In the genomic region with DNA sequence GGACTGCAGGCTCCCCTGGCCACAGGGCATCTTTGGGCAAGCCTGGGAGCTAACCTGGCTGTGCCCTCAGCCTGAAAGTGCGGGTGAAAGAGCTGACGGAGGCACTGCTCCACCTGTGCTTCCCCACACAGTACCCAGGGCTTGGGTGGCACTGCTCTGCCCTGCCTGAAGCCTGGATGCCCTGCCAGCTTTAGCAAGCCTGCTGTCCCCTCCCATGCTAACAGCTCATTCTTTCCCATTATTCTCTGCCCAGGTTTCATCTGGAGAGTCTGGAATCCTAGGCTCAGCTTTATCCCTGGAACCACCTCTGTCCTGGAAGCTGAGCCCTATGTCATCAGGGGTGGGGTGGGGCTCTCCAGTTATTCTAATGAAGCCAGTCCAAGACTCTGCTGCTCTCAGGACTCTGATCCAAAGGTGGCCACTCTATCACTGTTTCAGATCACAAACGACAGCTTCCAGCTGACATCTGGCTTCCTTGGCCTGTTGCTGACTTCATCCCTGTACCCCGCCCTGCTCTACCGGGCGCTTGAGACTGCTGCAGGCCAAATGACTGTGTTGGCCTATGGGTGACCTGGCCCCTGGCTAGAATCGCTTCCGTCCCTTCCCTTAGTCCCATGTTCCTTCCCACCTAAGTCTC, we compare ENCODE assay signal across 1 cellular context.
TF ChIP-seq lines count a peak whose summit lies in the region.

No MANE protein-coding gene starts in this region.

TF ChIP-seq in H1, 55 proteins besides CTCF, POLR2A, EP300 and RAD21:
- TF ChIP-seq RFX5 (IDR thresholded peaks at IDR 0.05; ENCODE audit: borderline replicate concordance, low read depth, low read length) (no peak), HDAC6 (IDR thresholded peaks at IDR 0.05; ENCODE audit: low read depth, low read length) (no peak), CTBP2 (IDR thresholded peaks at IDR 0.05; ENCODE audit: borderline replicate concordance, insufficient read depth, insufficient read length, low read length) (no peak)
